38 cellular contexts compared by ENCODE assay signal in the genomic region with DNA sequence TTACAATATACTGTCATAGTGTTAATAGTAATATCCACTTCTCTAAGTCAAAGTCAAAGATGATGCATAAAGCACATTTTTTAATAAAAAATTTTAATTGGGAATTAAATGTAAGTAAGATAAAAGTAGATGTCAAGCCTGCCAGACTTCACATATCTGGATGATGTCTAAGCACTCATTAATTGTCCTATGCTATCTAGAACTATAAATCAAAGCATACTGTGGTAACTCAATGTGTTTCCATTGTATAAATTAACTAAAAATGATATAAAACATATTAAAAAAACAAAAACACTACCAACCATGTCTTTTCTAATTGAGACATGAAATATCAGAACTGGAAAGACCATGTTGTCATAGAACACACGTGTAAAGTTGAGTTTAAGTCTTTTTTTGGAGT.
"Had no signal": no experiment of that assay in that cellular context is flagged by ENCODE, and none has a peak within 500 bp of the region (broad histone marks: within the 10 kb centered on the region; RNA-seq: fewer than 3 reads in every experiment).

No MANE protein-coding gene starts in this region.

- H3K9me3 ChIP-seq: adrenal gland, ascending aorta, body of pancreas, breast epithelium had no signal

- H3K4me3 ChIP-seq: adrenal gland, ascending aorta, body of pancreas, breast epithelium, cardiac muscle cell had no signal

- H3K36me3 ChIP-seq: breast epithelium had no signal

- H3K27me3 Mint-ChIP-seq: activated naive CD4-positive, alpha-beta T cell treated with anti-CD3 and anti-CD28 coated beads, Interleukin-2, amount 10 ng/mL, durations not matched to agents 7 days and 5 days; activated naive CD4-positive, alpha-beta T cell treated with anti-CD3 and anti-CD28 coated beads, Interleukin-2, amount 50 U/mL, for 24 hours; activated naive CD8-positive, alpha-beta T cell; activated naive CD8-positive, alpha-beta T cell treated with anti-CD3 and anti-CD28 coated beads for 36 hours; activated naive CD8-positive, alpha-beta T cell treated with anti-CD3 and anti-CD28 coated beads, Interleukin-2, amount 10 ng/mL, durations not matched to agents 7 days and 5 days; activated naive CD8-positive, alpha-beta T cell treated with anti-CD3 and anti-CD28 coated beads, Interleukin-2, amount 50 U/mL, for 24 hours; activated T-cell treated with anti-CD3 and anti-CD28 coated beads, Interleukin-2, amount 50 U/mL, for 24 hours; activated T-helper 17 cell treated with anti-CD3 and anti-CD28 coated beads, Interleukin-2, amount 50 U/mL, for 72 hours; brain; central memory CD8-positive, alpha-beta T cell had no signal

- H3K27ac ChIP-seq: adrenal gland, ascending aorta, body of pancreas, brain microvascular endothelial cell, cardiac muscle cell had no signal

- DNase-seq: activated effector memory CD4-positive, alpha-beta T cell treated with anti-CD3 and anti-CD28 coated beads, Interleukin-2, amount 50 U/mL, for 16 hours; activated effector memory CD4-positive, alpha-beta T cell treated with Interleukin-2 at 50 U/mL for 16 hours; activated gamma-delta T cell; activated gamma-delta T cell treated with Interleukin-2 at 50 U/mL for 16 hours; activated naive CD4-positive, alpha-beta T cell; activated naive CD4-positive, alpha-beta T cell treated with anti-CD3 and anti-CD28 coated beads for 36 hours; activated naive CD4-positive, alpha-beta T cell treated with anti-CD3 and anti-CD28 coated beads, Interleukin-2, amount 10 ng/mL, durations not matched to agents 7 days and 5 days; activated naive CD4-positive, alpha-beta T cell treated with anti-CD3 and anti-CD28 coated beads, Interleukin-2, amount 50 U/mL, for 16 hours; activated naive CD4-positive, alpha-beta T cell treated with Interleukin-2 at 50 U/mL for 16 hours; activated naive CD8-positive, alpha-beta T cell treated with anti-CD3 and anti-CD28 coated beads for 36 hours; activated naive CD8-positive, alpha-beta T cell treated with anti-CD3 and anti-CD28 coated beads, Interleukin-2, amount 10 ng/mL, durations not matched to agents 7 days and 5 days; activated naive CD8-positive, alpha-beta T cell treated with anti-CD3 and anti-CD28 coated beads, Interleukin-2, amount 50 U/mL, for 24 hours; activated T-cell treated with anti-CD3 and anti-CD28 coated beads, Interleukin-2, amount 50 U/mL, for 1 hour; activated T-cell treated with anti-CD3 and anti-CD28 coated beads, Interleukin-2, amount 50 U/mL, for 24 hours; activated T-cell treated with anti-CD3 and anti-CD28 coated beads, Interleukin-2, amount 50 U/mL, for 4 hours; activated T-cell treated with anti-CD3 and anti-CD28 coated beads, Interleukin-2, amount 50 U/mL, for 48 hours; activated T-cell treated with anti-CD3 and anti-CD28 coated beads, Interleukin-2, amount 50 U/mL, for 72 hours; amniotic stem cell; amygdala; anterior cingulate cortex; aorta; body of pancreas; brain microvascular endothelial cell; caudate nucleus; central memory CD4-positive, alpha-beta T cell; cerebellar nuclear complex had no signal

- ATAC-seq: activated naive CD4-positive, alpha-beta T cell treated with anti-CD3 and anti-CD28 coated beads, Interleukin-2, amount 50 U/mL, for 72 hours; activated naive CD8-positive, alpha-beta T cell treated with anti-CD3 and anti-CD28 coated beads, Interleukin-2, amount 50 U/mL, for 24 hours; activated T-cell treated with anti-CD3 and anti-CD28 coated beads, Interleukin-2, amount 50 U/mL, for 4 hours; activated T-cell treated with anti-CD3 and anti-CD28 coated beads, Interleukin-2, amount 50 U/mL, for 72 hours; activated T-helper 17 cell treated with anti-CD3 and anti-CD28 coated beads, Interleukin-2, amount 50 U/mL, for 72 hours; body of pancreas had no signal

- H3K9me3 Mint-ChIP-seq: activated naive CD4-positive, alpha-beta T cell treated with anti-CD3 and anti-CD28 coated beads for 36 hours; activated naive CD4-positive, alpha-beta T cell treated with anti-CD3 and anti-CD28 coated beads, Interleukin-2, amount 10 ng/mL, durations not matched to agents 7 days and 5 days; activated naive CD4-positive, alpha-beta T cell treated with anti-CD3 and anti-CD28 coated beads, Interleukin-2, amount 50 U/mL, for 24 hours; activated naive CD4-positive, alpha-beta T cell treated with anti-CD3 and anti-CD28 coated beads, Interleukin-2, amount 50 U/mL, for 72 hours; activated naive CD8-positive, alpha-beta T cell treated with anti-CD3 and anti-CD28 coated beads for 36 hours; activated naive CD8-positive, alpha-beta T cell treated with anti-CD3 and anti-CD28 coated beads, Interleukin-2, amount 50 U/mL, for 24 hours; activated T-cell treated with anti-CD3 and anti-CD28 coated beads, Interleukin-2, amount 50 U/mL, for 24 hours; activated T-cell treated with anti-CD3 and anti-CD28 coated beads, Interleukin-2, amount 50 U/mL, for 4 hours; activated T-cell treated with anti-CD3 and anti-CD28 coated beads, Interleukin-2, amount 50 U/mL, for 72 hours; activated T-helper 1 cell treated with anti-CD3 and anti-CD28 coated beads, Interleukin-12 subunit alpha, Interleukin-12 subunit beta, Interleukin-2, Interleukin-4 antibody, amounts not matched to agents 30 ng/mL and 10 ng/mL and 1 ng/mL, durations not matched to agents 14 hours and 24 hours and 36 hours; activated T-helper 17 cell treated with anti-CD3 and anti-CD28 coated beads, Interleukin-2, amount 50 U/mL, for 72 hours; activated T-helper 2 cell treated with anti-CD3 and anti-CD28 coated beads, Interferon-gamma antibody, Interleukin-2, Interleukin-4, amounts not matched to agents 10 μg/mL and 5 μg/mL and 100 μg/mL, durations not matched to agents 14 hours and 24 hours and 36 hours; central memory CD8-positive, alpha-beta T cell had no signal

- H3K27ac Mint-ChIP-seq: activated naive CD4-positive, alpha-beta T cell treated with anti-CD3 and anti-CD28 coated beads for 36 hours; activated naive CD4-positive, alpha-beta T cell treated with anti-CD3 and anti-CD28 coated beads, Interleukin-2, amount 10 ng/mL, durations not matched to agents 7 days and 5 days; activated naive CD4-positive, alpha-beta T cell treated with anti-CD3 and anti-CD28 coated beads, Interleukin-2, amount 50 U/mL, for 24 hours; activated naive CD4-positive, alpha-beta T cell treated with anti-CD3 and anti-CD28 coated beads, Interleukin-2, amount 50 U/mL, for 72 hours; activated naive CD8-positive, alpha-beta T cell treated with anti-CD3 and anti-CD28 coated beads for 36 hours; activated naive CD8-positive, alpha-beta T cell treated with anti-CD3 and anti-CD28 coated beads, Interleukin-2, amount 10 ng/mL, durations not matched to agents 7 days and 5 days; activated naive CD8-positive, alpha-beta T cell treated with anti-CD3 and anti-CD28 coated beads, Interleukin-2, amount 50 U/mL, for 24 hours; activated T-cell treated with anti-CD3 and anti-CD28 coated beads, Interleukin-2, amount 50 U/mL, for 24 hours; activated T-cell treated with anti-CD3 and anti-CD28 coated beads, Interleukin-2, amount 50 U/mL, for 72 hours; activated T-helper 1 cell treated with anti-CD3 and anti-CD28 coated beads, Interleukin-12 subunit alpha, Interleukin-12 subunit beta, Interleukin-2, Interleukin-4 antibody, amounts not matched to agents 30 ng/mL and 10 ng/mL and 1 ng/mL, durations not matched to agents 14 hours and 24 hours and 36 hours; activated T-helper 17 cell treated with anti-CD3 and anti-CD28 coated beads, Interleukin-2, amount 50 U/mL, for 72 hours; activated T-helper 2 cell treated with anti-CD3 and anti-CD28 coated beads, Interferon-gamma antibody, Interleukin-2, Interleukin-4, amounts not matched to agents 10 μg/mL and 5 μg/mL and 100 μg/mL, durations not matched to agents 14 hours and 24 hours and 36 hours; brain had no signal

- H3K4me1 ChIP-seq: ascending aorta, body of pancreas, breast epithelium had no signal

- H3K4me3 Mint-ChIP-seq: activated naive CD4-positive, alpha-beta T cell treated with anti-CD3 and anti-CD28 coated beads for 36 hours; activated naive CD4-positive, alpha-beta T cell treated with anti-CD3 and anti-CD28 coated beads, Interleukin-2, amount 10 ng/mL, durations not matched to agents 7 days and 5 days; activated naive CD4-positive, alpha-beta T cell treated with anti-CD3 and anti-CD28 coated beads, Interleukin-2, amount 50 U/mL, for 24 hours; activated naive CD8-positive, alpha-beta T cell; activated naive CD8-positive, alpha-beta T cell treated with anti-CD3 and anti-CD28 coated beads for 36 hours; activated naive CD8-positive, alpha-beta T cell treated with anti-CD3 and anti-CD28 coated beads, Interleukin-2, amount 10 ng/mL, durations not matched to agents 7 days and 5 days; activated naive CD8-positive, alpha-beta T cell treated with anti-CD3 and anti-CD28 coated beads, Interleukin-2, amount 50 U/mL, for 24 hours; activated T-cell treated with anti-CD3 and anti-CD28 coated beads, Interleukin-2, amount 50 U/mL, for 24 hours; activated T-cell treated with anti-CD3 and anti-CD28 coated beads, Interleukin-2, amount 50 U/mL, for 4 hours; activated T-cell treated with anti-CD3 and anti-CD28 coated beads, Interleukin-2, amount 50 U/mL, for 72 hours; activated T-helper 1 cell treated with anti-CD3 and anti-CD28 coated beads, Interleukin-12 subunit alpha, Interleukin-12 subunit beta, Interleukin-2, Interleukin-4 antibody, amounts not matched to agents 30 ng/mL and 10 ng/mL and 1 ng/mL, durations not matched to agents 14 hours and 24 hours and 36 hours; activated T-helper 17 cell treated with anti-CD3 and anti-CD28 coated beads, Interleukin-2, amount 50 U/mL, for 72 hours; brain; central memory CD8-positive, alpha-beta T cell had no signal

- H3K27me3 ChIP-seq: adrenal gland, ascending aorta, body of pancreas, brain microvascular endothelial cell, breast epithelium, cardiac muscle cell had no signal

- H3K4me1 Mint-ChIP-seq: activated T-helper 17 cell treated with anti-CD3 and anti-CD28 coated beads, Interleukin-2, amount 50 U/mL, for 72 hours had no signal
